Comparison of ENCODE assay signal across 1 cellular context in the genomic region with DNA sequence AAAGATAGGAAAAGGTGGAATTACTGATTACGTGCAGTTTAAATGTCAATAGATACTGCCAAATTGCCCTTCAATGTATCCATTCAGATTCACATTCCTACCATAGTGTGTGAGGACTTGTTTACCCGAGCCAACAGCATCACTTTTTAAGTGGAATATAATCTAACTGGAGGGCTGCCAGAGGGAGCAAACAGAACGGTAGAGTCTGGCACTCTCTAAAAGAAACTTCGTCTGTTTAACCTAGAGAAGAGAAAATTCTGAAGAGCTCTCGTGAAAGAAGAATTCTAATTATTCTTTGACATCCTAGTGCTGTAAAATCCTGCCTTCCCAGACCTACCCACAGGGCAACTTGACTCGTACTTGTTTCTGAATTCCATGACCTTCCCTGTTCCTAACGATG.
TF ChIP-seq lines count a peak whose summit lies in the region.

No MANE protein-coding gene starts in this region.

TF ChIP-seq in GM23338, 12 proteins besides CTCF, POLR2A, EP300 and RAD21 (continued from another document):
- TF ChIP-seq, protein P1, sequence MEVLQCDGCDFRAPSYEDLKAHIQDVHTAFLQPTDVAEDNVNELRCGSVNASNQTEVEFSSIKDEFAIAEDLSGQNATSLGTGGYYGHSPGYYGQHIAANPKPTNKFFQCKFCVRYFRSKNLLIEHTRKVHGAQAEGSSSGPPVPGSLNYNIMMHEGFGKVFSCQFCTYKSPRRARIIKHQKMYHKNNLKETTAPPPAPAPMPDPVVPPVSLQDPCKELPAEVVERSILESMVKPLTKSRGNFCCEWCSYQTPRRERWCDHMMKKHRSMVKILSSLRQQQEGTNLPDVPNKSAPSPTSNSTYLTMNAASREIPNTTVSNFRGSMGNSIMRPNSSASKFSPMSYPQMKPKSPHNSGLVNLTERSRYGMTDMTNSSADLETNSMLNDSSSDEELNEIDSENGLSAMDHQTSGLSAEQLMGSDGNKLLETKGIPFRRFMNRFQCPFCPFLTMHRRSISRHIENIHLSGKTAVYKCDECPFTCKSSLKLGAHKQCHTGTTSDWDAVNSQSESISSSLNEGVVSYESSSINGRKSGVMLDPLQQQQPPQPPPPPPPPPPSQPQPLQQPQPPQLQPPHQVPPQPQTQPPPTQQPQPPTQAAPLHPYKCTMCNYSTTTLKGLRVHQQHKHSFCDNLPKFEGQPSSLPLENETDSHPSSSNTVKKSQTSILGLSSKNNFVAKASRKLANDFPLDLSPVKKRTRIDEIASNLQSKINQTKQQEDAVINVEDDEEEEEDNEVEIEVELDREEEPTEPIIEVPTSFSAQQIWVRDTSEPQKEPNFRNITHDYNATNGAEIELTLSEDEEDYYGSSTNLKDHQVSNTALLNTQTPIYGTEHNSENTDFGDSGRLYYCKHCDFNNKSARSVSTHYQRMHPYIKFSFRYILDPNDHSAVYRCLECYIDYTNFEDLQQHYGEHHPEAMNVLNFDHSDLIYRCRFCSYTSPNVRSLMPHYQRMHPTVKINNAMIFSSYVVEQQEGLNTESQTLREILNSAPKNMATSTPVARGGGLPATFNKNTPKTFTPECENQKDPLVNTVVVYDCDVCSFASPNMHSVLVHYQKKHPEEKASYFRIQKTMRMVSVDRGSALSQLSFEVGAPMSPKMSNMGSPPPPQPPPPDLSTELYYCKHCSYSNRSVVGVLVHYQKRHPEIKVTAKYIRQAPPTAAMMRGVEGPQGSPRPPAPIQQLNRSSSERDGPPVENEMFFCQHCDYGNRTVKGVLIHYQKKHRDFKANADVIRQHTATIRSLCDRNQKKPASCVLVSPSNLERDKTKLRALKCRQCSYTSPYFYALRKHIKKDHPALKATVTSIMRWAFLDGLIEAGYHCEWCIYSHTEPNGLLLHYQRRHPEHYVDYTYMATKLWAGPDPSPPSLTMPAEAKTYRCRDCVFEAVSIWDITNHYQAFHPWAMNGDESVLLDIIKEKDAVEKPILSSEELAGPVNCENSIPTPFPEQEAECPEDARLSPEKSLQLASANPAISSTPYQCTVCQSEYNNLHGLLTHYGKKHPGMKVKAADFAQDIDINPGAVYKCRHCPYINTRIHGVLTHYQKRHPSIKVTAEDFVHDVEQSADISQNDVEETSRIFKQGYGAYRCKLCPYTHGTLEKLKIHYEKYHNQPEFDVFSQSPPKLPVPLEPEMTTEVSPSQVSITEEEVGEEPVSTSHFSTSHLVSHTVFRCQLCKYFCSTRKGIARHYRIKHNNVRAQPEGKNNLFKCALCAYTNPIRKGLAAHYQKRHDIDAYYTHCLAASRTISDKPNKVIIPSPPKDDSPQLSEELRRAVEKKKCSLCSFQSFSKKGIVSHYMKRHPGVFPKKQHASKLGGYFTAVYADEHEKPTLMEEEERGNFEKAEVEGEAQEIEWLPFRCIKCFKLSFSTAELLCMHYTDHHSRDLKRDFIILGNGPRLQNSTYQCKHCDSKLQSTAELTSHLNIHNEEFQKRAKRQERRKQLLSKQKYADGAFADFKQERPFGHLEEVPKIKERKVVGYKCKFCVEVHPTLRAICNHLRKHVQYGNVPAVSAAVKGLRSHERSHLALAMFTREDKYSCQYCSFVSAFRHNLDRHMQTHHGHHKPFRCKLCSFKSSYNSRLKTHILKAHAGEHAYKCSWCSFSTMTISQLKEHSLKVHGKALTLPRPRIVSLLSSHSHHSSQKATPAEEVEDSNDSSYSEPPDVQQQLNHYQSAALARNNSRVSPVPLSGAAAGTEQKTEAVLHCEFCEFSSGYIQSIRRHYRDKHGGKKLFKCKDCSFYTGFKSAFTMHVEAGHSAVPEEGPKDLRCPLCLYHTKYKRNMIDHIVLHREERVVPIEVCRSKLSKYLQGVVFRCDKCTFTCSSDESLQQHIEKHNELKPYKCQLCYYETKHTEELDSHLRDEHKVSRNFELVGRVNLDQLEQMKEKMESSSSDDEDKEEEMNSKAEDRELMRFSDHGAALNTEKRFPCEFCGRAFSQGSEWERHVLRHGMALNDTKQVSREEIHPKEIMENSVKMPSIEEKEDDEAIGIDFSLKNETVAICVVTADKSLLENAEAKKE (CRISPR knock-in tag; IDR thresholded peaks at IDR 0.05) = no peak
- TF ChIP-seq, protein P2, sequence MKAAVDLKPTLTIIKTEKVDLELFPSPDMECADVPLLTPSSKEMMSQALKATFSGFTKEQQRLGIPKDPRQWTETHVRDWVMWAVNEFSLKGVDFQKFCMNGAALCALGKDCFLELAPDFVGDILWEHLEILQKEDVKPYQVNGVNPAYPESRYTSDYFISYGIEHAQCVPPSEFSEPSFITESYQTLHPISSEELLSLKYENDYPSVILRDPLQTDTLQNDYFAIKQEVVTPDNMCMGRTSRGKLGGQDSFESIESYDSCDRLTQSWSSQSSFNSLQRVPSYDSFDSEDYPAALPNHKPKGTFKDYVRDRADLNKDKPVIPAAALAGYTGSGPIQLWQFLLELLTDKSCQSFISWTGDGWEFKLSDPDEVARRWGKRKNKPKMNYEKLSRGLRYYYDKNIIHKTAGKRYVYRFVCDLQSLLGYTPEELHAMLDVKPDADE (IDR thresholded peaks at IDR 0.05) = no peak
